Comparison of ENCODE assay signal across 8 cellular contexts in the genomic region with DNA sequence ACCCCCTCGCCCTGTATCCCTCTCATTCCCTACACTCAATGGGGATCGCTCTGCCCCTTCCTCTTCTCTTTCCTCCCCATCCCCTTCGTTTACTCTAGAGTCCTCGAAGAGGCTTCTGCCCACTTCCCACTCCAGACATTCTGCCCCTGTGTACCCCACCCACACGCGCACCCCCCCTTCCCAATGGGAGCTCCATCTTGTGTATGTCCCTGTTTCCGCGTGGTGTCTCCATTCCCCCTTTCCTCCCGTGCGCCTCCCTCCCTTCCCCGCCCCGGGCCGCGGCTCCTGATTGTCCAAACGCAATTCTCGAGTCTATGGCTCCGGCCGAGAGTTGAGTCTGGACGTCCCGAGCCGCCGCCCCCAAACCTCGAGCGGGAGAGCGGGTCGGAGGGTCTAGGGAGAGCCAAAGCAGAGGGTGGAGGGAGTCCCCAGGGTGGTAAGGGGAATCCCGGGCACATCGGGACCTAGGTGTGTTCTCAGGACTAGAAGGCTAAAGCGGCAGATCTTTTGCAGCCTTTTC. TPM values are rescaled to one million over a fixed set of nuclear protein-coding genes. Genes with fewer than 3 reads are reported as not detected.
DNase-seq lines count a peak whose midpoint lies in the region; ATAC-seq and TF ChIP-seq lines count a peak whose summit lies in the region.

No MANE protein-coding gene starts in this region.

- no peaks in the 10 kb centered on the region for H3K9me3 Mint-ChIP-seq in neural crest cell

- peaks cover 12% of the 10 kb centered on the region for H3K36me3 ChIP-seq in H7 (replicated peaks; ENCODE audit: control insufficient read depth, insufficient read depth, low read length)

- CTCF ChIA-PET in AG04449 (lab: Yijun Ruan, JAX), result interaction anchor here (0.6 to 1.8 kb wide), 4 partner anchors 10 to 39 kb away, joined by 3 to 12 read pairs (median 4); no protein-coding TSS in a partner anchor

- H3K27me3 ChIP-seq in H7 (ENCODE audit: control insufficient read depth, insufficient read depth, low read length), result peaks cover 50% of the 10 kb centered on the region

- ATAC-seq in GM19452 (IDR thresholded peaks at IDR 0.05; ENCODE audit: unreplicated experiment), result no peak

- TF ChIP-seq CTCF in AG04449 (IDR thresholded peaks at IDR 0.05; ENCODE audit: insufficient read depth, low read length, missing control alignments) (no peak), WI38 (IDR thresholded peaks at IDR 0.05; ENCODE audit: low read depth, low read length) (no peak), fibroblast of the aortic adventitia (IDR thresholded peaks at IDR 0.05; ENCODE audit: insufficient read depth, low read length) (no peak), neural crest cell (conservative IDR thresholded peaks at IDR 0.05) (no peak)

- no peak for DNase-seq in AG04449 (ENCODE audit: low read depth, low spot score)
- peak; percentile 78 for DNase-seq in H7
- DNase-seq in fibroblast of the aortic adventitia (ENCODE audit: low read depth), result peak; percentile 44
- DNase-seq in neural crest cell (ENCODE audit: low read depth, low spot score), result peak; percentile 53
- DNase-seq in NK-92 (lab: John Stamatoyannopoulos, UW; ENCODE audit: unreplicated experiment), result no peak
- DNase-seq in stimulated activated CD8-positive, alpha-beta memory T cell treated with anti-CD3 and anti-CD28 coated beads, Interleukin-4, amount 100 ng/mL, for 48 hours, result no peak

- POLR2A ChIA-PET in AG04449 (lab: Yijun Ruan, JAX), result interaction anchor here (1.5 to 2.5 kb wide), 3 partner anchors 8 to 236 kb away, joined by 5 to 25 read pairs (median 8); no protein-coding TSS in a partner anchor

- peak overlapping the region; percentile 83 for H3K4me3 ChIP-seq in AG04449 (ENCODE audit: low read depth, low read length)
- peak overlapping the region; percentile 85 for H3K4me3 ChIP-seq in H7 (ENCODE audit: insufficient read depth, low read depth, low read length)
- peak overlapping the region; percentile 84 for H3K4me3 ChIP-seq in WI38 (ENCODE audit: low read depth, low read length)
- peak overlapping the region; percentile 87 for H3K4me3 ChIP-seq in fibroblast of the aortic adventitia (ENCODE audit: low read depth, low read length)

- H3K27ac Mint-ChIP-seq in neural crest cell (ENCODE audit: unreplicated experiment), result peak overlapping the region; percentile 98

- H3K27me3 Mint-ChIP-seq in neural crest cell (ENCODE audit: low read depth), result peaks cover 5% of the 10 kb centered on the region

- H3K36me3 Mint-ChIP-seq in neural crest cell (ENCODE audit: low read depth), result peaks cover 21% of the 10 kb centered on the region

- H3K4me1 Mint-ChIP-seq in neural crest cell, result peaks cover 68% of the 10 kb centered on the region

- peak overlapping the region; percentile 99 for H3K4me3 Mint-ChIP-seq in neural crest cell

RNA-seq across cellular contexts. Expression of gene RING1, which starts 0.7 kb away (rescaled TPM):
- total RNA-seq in H7 (2014; rRNA removed; shearing (Covaris generic)), result 18.5 and 19.7 TPM in 2 replicates
- total RNA-seq in fibroblast of the aortic adventitia (ENCODE audit: low replicate concordance) (28.9 and 46.9 TPM in 2 replicates), neural crest cell (61.2 and 61.7 TPM in 2 replicates)

RNA-seq across cellular contexts. Expression of gene HSD17B8, which starts 3.2 kb away (rescaled TPM):
- total RNA-seq in H7 (2014; rRNA removed; shearing (Covaris generic)), result 14.7 and 16.0 TPM in 2 replicates
- total RNA-seq in fibroblast of the aortic adventitia (ENCODE audit: low replicate concordance) (2.6 and 4.2 TPM in 2 replicates), neural crest cell (3.3 and 4.4 TPM in 2 replicates)

RNA-seq across cellular contexts. Expression of gene SLC39A7, which starts 7.0 kb away (rescaled TPM):
- 96.3 and 115 TPM in 2 replicates for total RNA-seq in H7 (2014; rRNA removed; shearing (Covaris generic))
- 71.3 and 121 TPM in 2 replicates for total RNA-seq in fibroblast of the aortic adventitia (ENCODE audit: low replicate concordance)
- total RNA-seq in neural crest cell, result 95.7 and 103 TPM in 2 replicates

RNA-seq across cellular contexts. Expression of gene RXRB, which starts 7.2 kb away (rescaled TPM):
- total RNA-seq in H7 (2014; rRNA removed; shearing (Covaris generic)), result 16.7 and 18.1 TPM in 2 replicates
- total RNA-seq in fibroblast of the aortic adventitia (ENCODE audit: low replicate concordance), result 11.1 and 22.6 TPM in 2 replicates
- 31.8 and 33.1 TPM in 2 replicates for total RNA-seq in neural crest cell

RNA-seq across cellular contexts. Expression of gene COL11A2, which starts 15.4 kb away (rescaled TPM):
- 0.48 and 0.67 TPM in 2 replicates for total RNA-seq in H7 (2014; rRNA removed; shearing (Covaris generic))
- total RNA-seq in fibroblast of the aortic adventitia (ENCODE audit: low replicate concordance) (0.09 and 0.74 TPM in 2 replicates), neural crest cell (4.2 and 5.9 TPM in 2 replicates)

Comparison
In these comparisons a context has a peak if more than half of its experiments do, and no peak if none do; other contexts are left out.
1. DNase-seq: peak in H7 (single experiment), fibroblast of the aortic adventitia (single experiment) and neural crest cell (single experiment); none in AG04449 (single experiment), NK-92 (single experiment) and stimulated activated CD8-positive, alpha-beta memory T cell treated with anti-CD3 and anti-CD28 coated beads, Interleukin-4, amount 100 ng/mL, for 48 hours (single experiment).
2. Peak in every context shown above with its lines, with median percentiles within 50 percentile points of each other: H3K4me3 ChIP-seq.